12 cellular contexts compared by ENCODE assay signal in the genomic region with DNA sequence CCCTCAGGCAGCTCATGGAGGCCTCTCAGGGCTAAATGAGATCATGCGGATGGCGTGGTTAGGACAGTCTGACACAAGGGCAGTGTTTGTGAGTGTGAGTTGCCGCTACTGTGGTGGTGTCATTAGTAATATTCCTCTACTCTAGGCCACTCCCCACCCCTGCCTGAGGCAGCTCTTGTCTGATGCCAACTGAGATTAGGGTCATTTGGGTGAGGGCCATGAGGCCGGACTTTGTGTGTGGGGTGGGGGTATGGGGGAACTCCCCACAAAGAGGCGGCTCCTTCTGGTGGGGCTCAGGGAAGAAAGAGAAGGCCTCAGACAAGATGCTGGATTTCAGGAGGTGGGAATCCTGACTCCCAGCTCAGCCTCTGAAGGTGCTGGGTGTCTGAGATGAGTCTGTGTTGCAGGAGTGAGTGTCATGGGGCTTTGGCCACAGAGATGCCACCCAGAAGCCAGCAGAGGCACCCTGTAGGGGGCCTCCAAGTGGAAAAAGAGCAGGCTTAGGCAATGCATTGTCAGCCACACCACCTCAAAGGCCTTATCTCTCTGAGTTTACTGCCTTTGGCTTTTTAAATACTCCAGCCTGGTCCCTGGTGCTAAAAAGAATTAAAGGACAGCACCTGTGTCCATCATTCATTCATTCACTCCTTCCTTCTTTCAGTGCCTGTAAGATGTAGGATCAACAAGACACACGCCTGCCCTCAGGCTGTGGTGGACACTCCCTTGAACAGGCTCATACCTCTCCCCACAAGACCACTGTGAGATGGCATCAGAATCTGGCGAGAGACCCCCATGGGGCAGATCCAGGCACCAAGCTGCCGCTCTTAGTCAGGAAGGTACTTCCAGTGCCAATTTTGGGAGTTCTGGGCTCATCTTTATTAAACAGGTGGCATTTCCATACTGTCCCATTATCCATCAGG.
DNase-seq lines count a peak whose midpoint lies in the region; ATAC-seq and TF ChIP-seq lines count a peak whose summit lies in the region.
"Had no signal": no experiment of that assay in that cellular context is flagged by ENCODE, and none has a peak within 500 bp of the region (broad histone marks: within the 10 kb centered on the region; RNA-seq: fewer than 3 reads in every experiment).

No MANE protein-coding gene starts in this region.

- TF ChIP-seq POLR2A in testis (IDR thresholded peaks at IDR 0.05) = no peak

- no peak for TF ChIP-seq CTCF in right atrium auricular region (IDR thresholded peaks at IDR 0.05)
- no peak for TF ChIP-seq CTCF in testis (IDR thresholded peaks at IDR 0.05)

- H3K27me3 Mint-ChIP-seq in activated naive CD4-positive, alpha-beta T cell treated with anti-CD3 and anti-CD28 coated beads, Interleukin-2, amount 10 ng/mL, durations not matched to agents 7 days and 5 days = peaks cover 31% of the 10 kb centered on the region

- 91% methylated on average over 8 of the region's 8 CpGs for WGBS in testis, 2 donors

- intact Hi-C loops in testis (cut with DNase I; ENCODE audit: low total_unique reads) = loop anchor here (10.0 kb wide), 1 partner anchor 177 kb away; a partner anchor contains a TSS

- H3K36me3 ChIP-seq in right atrium auricular region (no peaks in the 10 kb centered on the region), testis (ENCODE audit: low read depth, missing control alignments) (no peaks in the 10 kb centered on the region)
- H3K36me3 ChIP-seq: tibial nerve had no signal

- CTCF ChIA-PET in activated naive CD4-positive, alpha-beta T cell treated with anti-CD3 and anti-CD28 coated beads, Interleukin-2, amount 10 ng/mL, durations not matched to agents 7 days and 5 days (lab: Charles Lee) = interaction anchor here (0.7 to 1.1 kb wide), 2 partner anchors 13 to 123 kb away, joined by 3 read pairs; no protein-coding TSS in a partner anchor

- H3K4me3 Mint-ChIP-seq in activated naive CD4-positive, alpha-beta T cell treated with anti-CD3 and anti-CD28 coated beads, Interleukin-2, amount 10 ng/mL, durations not matched to agents 7 days and 5 days = no peak overlapping the region
- H3K4me3 Mint-ChIP-seq: activated naive CD8-positive, alpha-beta T cell treated with anti-CD3 and anti-CD28 coated beads, Interleukin-2, amount 10 ng/mL, durations not matched to agents 7 days and 5 days had no signal

- H3K4me1 ChIP-seq in right atrium auricular region (peaks cover 0 to 28% of the 10 kb centered on the region in 2 donors), testis (peaks cover 4% of the 10 kb centered on the region)
- H3K4me1 ChIP-seq: tibial nerve had no signal

- H3K4me1 Mint-ChIP-seq in activated naive CD4-positive, alpha-beta T cell treated with anti-CD3 and anti-CD28 coated beads, Interleukin-2, amount 10 ng/mL, durations not matched to agents 7 days and 5 days = no peaks in the 10 kb centered on the region
- H3K4me1 Mint-ChIP-seq: activated naive CD8-positive, alpha-beta T cell treated with anti-CD3 and anti-CD28 coated beads, Interleukin-2, amount 10 ng/mL, durations not matched to agents 7 days and 5 days had no signal

- no peaks in the 10 kb centered on the region for H3K9me3 ChIP-seq in right atrium auricular region
- H3K9me3 ChIP-seq in testis = no peaks in the 10 kb centered on the region
- H3K9me3 ChIP-seq: tibial nerve had no signal

- H3K9me3 Mint-ChIP-seq in activated naive CD4-positive, alpha-beta T cell treated with anti-CD3 and anti-CD28 coated beads, Interleukin-2, amount 10 ng/mL, durations not matched to agents 7 days and 5 days = peaks cover 3% of the 10 kb centered on the region

- H3K27me3 ChIP-seq in right atrium auricular region (no peaks in the 10 kb centered on the region), testis (no peaks in the 10 kb centered on the region)
- H3K27me3 ChIP-seq: tibial nerve had no signal

- DNase-seq in activated naive CD4-positive, alpha-beta T cell treated with anti-CD3 and anti-CD28 coated beads, Interleukin-2, amount 10 ng/mL, durations not matched to agents 7 days and 5 days = peak; percentile 13
- DNase-seq in activated naive CD4-positive, alpha-beta T cell treated with anti-CD3 and anti-CD28 coated beads, Interleukin-2, amount 50 U/mL, for 16 hours = no peak
- no peak for DNase-seq in right atrium auricular region (ENCODE audit: low spot score)
- DNase-seq in ureter (ENCODE audit: low spot score) = peak; percentile 40
- DNase-seq in testis = no peak
- DNase-seq: cortex of kidney, NCI-H1694 had no signal

- H3K27ac Mint-ChIP-seq in activated naive CD4-positive, alpha-beta T cell treated with anti-CD3 and anti-CD28 coated beads, Interleukin-2, amount 10 ng/mL, durations not matched to agents 7 days and 5 days = no peak overlapping the region
- H3K27ac Mint-ChIP-seq: activated naive CD8-positive, alpha-beta T cell treated with anti-CD3 and anti-CD28 coated beads, Interleukin-2, amount 10 ng/mL, durations not matched to agents 7 days and 5 days had no signal

- no peaks in the 10 kb centered on the region for H3K36me3 Mint-ChIP-seq in activated naive CD4-positive, alpha-beta T cell treated with anti-CD3 and anti-CD28 coated beads, Interleukin-2, amount 10 ng/mL, durations not matched to agents 7 days and 5 days

- ATAC-seq in SK-N-SH treated with all-trans-retinoic acid at 6 μM for 48 hours (peak; percentile 28), GM18520 (IDR thresholded peaks at IDR 0.05; ENCODE audit: unreplicated experiment) (no peak), GM18870 (IDR thresholded peaks at IDR 0.05; ENCODE audit: unreplicated experiment) (no peak)

- peak overlapping the region; percentile 38 to 84 for H3K27ac ChIP-seq in right atrium auricular region
- no peak overlapping the region for H3K27ac ChIP-seq in testis
- H3K27ac ChIP-seq: tibial nerve had no signal

- H3K4me3 ChIP-seq in right atrium auricular region (no peak overlapping the region), testis (no peak overlapping the region)
- H3K4me3 ChIP-seq: tibial nerve had no signal

TF ChIP-seq in SK-N-SH treated with all-trans-retinoic acid at 6 μM for 48 hours, 23 proteins besides CTCF, POLR2A, EP300 and RAD21:
- TF ChIP-seq, protein P1, sequence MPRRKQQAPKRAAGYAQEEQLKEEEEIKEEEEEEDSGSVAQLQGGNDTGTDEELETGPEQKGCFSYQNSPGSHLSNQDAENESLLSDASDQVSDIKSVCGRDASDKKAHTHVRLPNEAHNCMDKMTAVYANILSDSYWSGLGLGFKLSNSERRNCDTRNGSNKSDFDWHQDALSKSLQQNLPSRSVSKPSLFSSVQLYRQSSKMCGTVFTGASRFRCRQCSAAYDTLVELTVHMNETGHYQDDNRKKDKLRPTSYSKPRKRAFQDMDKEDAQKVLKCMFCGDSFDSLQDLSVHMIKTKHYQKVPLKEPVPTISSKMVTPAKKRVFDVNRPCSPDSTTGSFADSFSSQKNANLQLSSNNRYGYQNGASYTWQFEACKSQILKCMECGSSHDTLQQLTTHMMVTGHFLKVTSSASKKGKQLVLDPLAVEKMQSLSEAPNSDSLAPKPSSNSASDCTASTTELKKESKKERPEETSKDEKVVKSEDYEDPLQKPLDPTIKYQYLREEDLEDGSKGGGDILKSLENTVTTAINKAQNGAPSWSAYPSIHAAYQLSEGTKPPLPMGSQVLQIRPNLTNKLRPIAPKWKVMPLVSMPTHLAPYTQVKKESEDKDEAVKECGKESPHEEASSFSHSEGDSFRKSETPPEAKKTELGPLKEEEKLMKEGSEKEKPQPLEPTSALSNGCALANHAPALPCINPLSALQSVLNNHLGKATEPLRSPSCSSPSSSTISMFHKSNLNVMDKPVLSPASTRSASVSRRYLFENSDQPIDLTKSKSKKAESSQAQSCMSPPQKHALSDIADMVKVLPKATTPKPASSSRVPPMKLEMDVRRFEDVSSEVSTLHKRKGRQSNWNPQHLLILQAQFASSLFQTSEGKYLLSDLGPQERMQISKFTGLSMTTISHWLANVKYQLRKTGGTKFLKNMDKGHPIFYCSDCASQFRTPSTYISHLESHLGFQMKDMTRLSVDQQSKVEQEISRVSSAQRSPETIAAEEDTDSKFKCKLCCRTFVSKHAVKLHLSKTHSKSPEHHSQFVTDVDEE (CRISPR knock-in tag; IDR thresholded peaks at IDR 0.05) = no peak
TF ChIP-seq in SK-N-SH treated with all-trans-retinoic acid at 6 μM for 48 hours: peak in this region for 0.

Comparison
In these comparisons a context has a peak if more than half of its experiments do, and no peak if none do; other contexts are left out.
1. DNase-seq: peak in activated naive CD4-positive, alpha-beta T cell treated with anti-CD3 and anti-CD28 coated beads, Interleukin-2, amount 10 ng/mL, durations not matched to agents 7 days and 5 days (single experiment) and ureter (single experiment); none in activated naive CD4-positive, alpha-beta T cell treated with anti-CD3 and anti-CD28 coated beads, Interleukin-2, amount 50 U/mL, for 16 hours (single experiment), right atrium auricular region (single experiment) and testis (single experiment).
2. H3K27ac ChIP-seq: peak in right atrium auricular region (2 of 2); none in testis (0 of 2).